ENCODE assay signal across 27 cellular contexts in the genomic region with DNA sequence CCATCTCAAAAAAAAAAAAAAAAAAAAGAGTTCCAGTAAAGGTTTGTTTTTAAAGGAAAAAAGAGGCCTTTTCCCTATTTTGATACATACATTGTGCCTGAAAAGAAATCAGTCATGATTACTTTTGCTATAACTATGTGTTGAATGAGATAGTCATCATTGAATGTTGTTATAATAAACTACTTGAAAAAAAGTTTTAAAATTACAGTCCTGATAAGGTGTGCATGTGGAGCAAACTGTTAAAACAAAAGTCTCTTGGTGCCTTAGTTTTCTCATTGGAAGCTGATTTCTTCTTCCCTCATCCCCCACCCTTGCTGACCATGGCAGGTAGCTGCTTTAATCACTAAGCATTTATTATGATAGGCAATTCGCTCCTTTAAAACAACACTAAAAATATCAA.
"Had no signal": no experiment of that assay in that cellular context is flagged by ENCODE, and none has a peak within 500 bp of the region (broad histone marks: within the 10 kb centered on the region; RNA-seq: fewer than 3 reads in every experiment).

No MANE protein-coding gene starts in this region.

- H3K4me1 ChIP-seq: suprapubic skin, testis, thyroid gland, tibial artery, tibial nerve, transverse colon, upper lobe of right lung, uterus, vagina had no signal

- H3K27me3 ChIP-seq: testis, thyroid gland, tibial artery, tibial nerve, upper lobe of left lung, uterus, vagina had no signal

- H3K27ac ChIP-seq: stomach, suprapubic skin, testis, thoracic aorta, thyroid gland, tibial artery, tibial nerve, transverse colon, upper lobe of left lung, upper lobe of right lung, uterus, vagina had no signal

- H3K36me3 ChIP-seq: stomach, suprapubic skin, thoracic aorta, thyroid gland, tibial artery, tibial nerve, transverse colon, upper lobe of left lung, upper lobe of right lung, uterus, vagina had no signal

- ATAC-seq: stimulated activated effector memory CD8-positive, alpha-beta T cell treated with anti-CD3 and anti-CD28 coated beads, Interleukin-12 subunit alpha, Interleukin-12 subunit beta, amount 100 ng/mL, for 72 hours; stimulated activated memory B cell treated with anti-CD40 and anti-IgM and Interleukin-4, amounts not matched to agents 10 μg/mL and 1 μg/mL and 100 μg/mL, for 72 hours; stimulated activated naive B cell treated with anti-CD40 and anti-IgM and Interleukin-4, amounts not matched to agents 10 μg/mL and 1 μg/mL and 100 μg/mL, for 72 hours; stimulated activated naive CD8-positive, alpha-beta T cell treated with anti-CD3 and anti-CD28 coated beads, Interleukin-15, amount 100 ng/mL, for 72 hours; stimulated activated naive CD8-positive, alpha-beta T cell treated with anti-CD3 and anti-CD28 coated beads, Interleukin-15, Interleukin-2, amounts not matched to agents 100 U/mL and 50 U/mL, for 24 hours; upper lobe of right lung had no signal

- DNase-seq: stimulated activated CD4-positive, alpha-beta T cell treated with anti-CD3 and anti-CD28 coated beads, Interleukin-2, amount 100 ng/mL, for 48 hours; stimulated activated CD4-positive, alpha-beta T cell treated with anti-CD3 and anti-CD28 coated beads, Interleukin-4, amount 100 ng/mL, for 1 hour; stimulated activated CD4-positive, alpha-beta T cell treated with anti-CD3 and anti-CD28 coated beads, Interleukin-4, amount 100 ng/mL, for 24 hours; stimulated activated CD4-positive, alpha-beta T cell treated with anti-CD3 and anti-CD28 coated beads, Interleukin-4, amount 100 ng/mL, for 4 hours; stimulated activated CD8-positive, alpha-beta memory T cell treated with anti-CD3 and anti-CD28 coated beads, Interleukin-4, amount 100 ng/mL, for 48 hours; stimulated activated naive B cell treated with anti-CD40 and anti-IgM and Interleukin-4, amounts not matched to agents 10 μg/mL and 1 μg/mL and 100 μg/mL, for 72 hours; stimulated activated naive CD4-positive, alpha-beta T cell; stimulated activated naive CD4-positive, alpha-beta T cell treated with Interleukin-2 at 50 U/mL for 16 hours; stimulated activated naive CD8-positive, alpha-beta T cell treated with anti-CD3 and anti-CD28 coated beads, Interleukin-15, amount 100 ng/mL, for 72 hours; stimulated activated naive CD8-positive, alpha-beta T cell treated with anti-CD3 and anti-CD28 coated beads, Interleukin-15, Interleukin-2, amounts not matched to agents 100 U/mL and 50 U/mL, for 24 hours; stomach; substantia nigra; testis; thyroid gland; tibial artery; transverse colon; trophoblast cell; upper lobe of left lung; upper lobe of right lung; uterus had no signal

- H3K4me3 ChIP-seq: stomach, suprapubic skin, testis, thoracic aorta, thyroid gland, tibial artery, tibial nerve, transverse colon, upper lobe of left lung, upper lobe of right lung, uterus, vagina had no signal

- H3K9me3 ChIP-seq: stomach, suprapubic skin, testis, thoracic aorta, thyroid gland, tibial artery, tibial nerve, transverse colon, upper lobe of left lung, upper lobe of right lung, uterus, vagina had no signal

- FAIRE-seq: urothelium cell line had no signal
